ENCODE assay signal across 16 cellular contexts in genomic region chr2:240674461-240675184, GRCh38. TPM values are rescaled to one million over a fixed set of nuclear protein-coding genes. Genes with fewer than 3 reads are reported as not detected.
"Had no signal": no experiment of that assay in that cellular context is flagged by ENCODE, and none has a peak within 500 bp of the region (broad histone marks: within the 10 kb centered on the region; RNA-seq: fewer than 3 reads in every experiment).

No MANE protein-coding gene starts in this region.

RNA-seq across cellular contexts. Expression of gene AQP12B, which starts 8.1 kb away (rescaled TPM):
- total RNA-seq: activated CD8-positive, alpha-beta memory T cell treated with anti-CD3 and anti-CD28 coated beads for 36 hours; activated naive CD8-positive, alpha-beta T cell treated with anti-CD3 and anti-CD28 coated beads, Interleukin-2, amount 10 ng/mL, durations not matched to agents 7 days and 5 days; ascending aorta; esophagus squamous epithelium; glomerular endothelial cell; heart right ventricle; left lung; mesenteric fat pad; progenitor cell of endocrine pancreas; renal cortical epithelial cell; sigmoid colon; T-helper 17 cell; upper lobe of left lung; vagina had no signal
- polyA plus RNA-seq: lung, ovary had no signal

RNA-seq across cellular contexts. Expression of gene AQP12A, which starts 17.0 kb away (rescaled TPM):
- total RNA-seq: activated CD8-positive, alpha-beta memory T cell treated with anti-CD3 and anti-CD28 coated beads for 36 hours; activated naive CD8-positive, alpha-beta T cell treated with anti-CD3 and anti-CD28 coated beads, Interleukin-2, amount 10 ng/mL, durations not matched to agents 7 days and 5 days; ascending aorta; esophagus squamous epithelium; glomerular endothelial cell; heart right ventricle; left lung; lung; mesenteric fat pad; ovary; progenitor cell of endocrine pancreas; renal cortical epithelial cell; sigmoid colon; T-helper 17 cell; upper lobe of left lung; vagina had no signal
- polyA plus RNA-seq: heart right ventricle, lung, ovary had no signal

RNA-seq across cellular contexts. Expression of gene GPR35, which starts 49.3 kb away (rescaled TPM):
- total RNA-seq: ascending aorta had no signal
